Comparison of ENCODE assay signal across 7 cellular contexts in genomic region chr15:77907824-77908751, GRCh38.
DNase-seq lines count a peak whose midpoint lies in the region; ATAC-seq and TF ChIP-seq lines count a peak whose summit lies in the region.

No MANE protein-coding gene starts in this region.

- H3K9me3 ChIP-seq in heart right ventricle, result no peaks in the 10 kb centered on the region

- H3K4me1 ChIP-seq in heart right ventricle, result peaks cover 0 to 5% (median 0%) of the 10 kb centered on the region in 9 donors

- H3K9me3 Mint-ChIP-seq in activated CD8-positive, alpha-beta T cell treated with anti-CD3 and anti-CD28 coated beads for 36 hours, result no peaks in the 10 kb centered on the region

- intact Hi-C loops in activated CD8-positive, alpha-beta T cell treated with anti-CD3 and anti-CD28 coated beads for 36 hours (cut with micrococcal nuclease), result no loop called here
- intact Hi-C loops in heart right ventricle (cut with DNase I), result no loop called here

- WGBS in heart right ventricle, 2 donors, result 68 to 77% methylated on average over 28 of the region's 28 CpGs

- H3K4me1 Mint-ChIP-seq in activated CD8-positive, alpha-beta T cell treated with anti-CD3 and anti-CD28 coated beads for 36 hours (ENCODE audit: low read depth), result peaks cover 2% of the 10 kb centered on the region

- no peak overlapping the region for H3K27ac Mint-ChIP-seq in activated CD8-positive, alpha-beta T cell treated with anti-CD3 and anti-CD28 coated beads for 36 hours

- ATAC-seq in activated CD8-positive, alpha-beta T cell treated with anti-CD3 and anti-CD28 coated beads for 36 hours, result peak; percentile 77
- peak in 5 of 8 donors; percentile 27 to 71 (median 54) for ATAC-seq in heart right ventricle

- H3K27ac ChIP-seq in heart right ventricle, result peak overlapping the region in 1 of 10 donors; percentile 12

- H3K4me3 ChIP-seq in GM12865 (ENCODE audit: low read depth, low read length) (no peak overlapping the region), heart right ventricle (no peak overlapping the region)

- no peak overlapping the region for H3K4me3 Mint-ChIP-seq in activated CD8-positive, alpha-beta T cell treated with anti-CD3 and anti-CD28 coated beads for 36 hours

- H3K36me3 ChIP-seq in heart right ventricle, result no peaks in the 10 kb centered on the region

- H3K27me3 ChIP-seq in heart right ventricle, result no peaks in the 10 kb centered on the region

- POLR2A ChIA-PET in activated CD8-positive, alpha-beta T cell treated with anti-CD3 and anti-CD28 coated beads for 36 hours (lab: Charles Lee), result no interaction called here

- no peaks in the 10 kb centered on the region for H3K36me3 Mint-ChIP-seq in activated CD8-positive, alpha-beta T cell treated with anti-CD3 and anti-CD28 coated beads for 36 hours (ENCODE audit: low read depth)

- CTCF ChIA-PET in activated CD8-positive, alpha-beta T cell treated with anti-CD3 and anti-CD28 coated beads for 36 hours (lab: Charles Lee), result interaction anchor here (1.0 to 3.9 kb wide), 3 partner anchors 15 to 200 kb away, joined by 3 to 14 read pairs (median 4); no protein-coding TSS in a partner anchor

- peak; percentile 50 for TF ChIP-seq CTCF in GM12865 (IDR thresholded peaks at IDR 0.05; ENCODE audit: insufficient read depth, low read depth, low read length, missing control alignments)
- peak; percentile 38 for TF ChIP-seq CTCF in activated CD8-positive, alpha-beta T cell treated with anti-CD3 and anti-CD28 coated beads for 36 hours (IDR thresholded peaks at IDR 0.05)
- peak in 6 of 9 donors; percentile 21 to 56 (median 38) for TF ChIP-seq CTCF in heart right ventricle (IDR thresholded peaks at IDR 0.05)

- DNase-seq in GM12865 (ENCODE audit: low read depth) (peak; percentile 61), MV-4-11 (lab: John Stamatoyannopoulos, UW) (peak; percentile 64), heart right ventricle (no peak), pons (ENCODE audit: low spot score) (no peak), NCI-H524 (lab: John Stamatoyannopoulos, UW) (no peak)
- peak; percentile 76 for DNase-seq in activated CD8-positive, alpha-beta T cell treated with anti-CD3 and anti-CD28 coated beads for 36 hours
- DNase-seq in stimulated activated CD4-positive, alpha-beta T cell treated with anti-CD3 and anti-CD28 coated beads, Interleukin-4, amount 100 ng/mL, for 24 hours, result peak; percentile 48

- H3K27me3 Mint-ChIP-seq in activated CD8-positive, alpha-beta T cell treated with anti-CD3 and anti-CD28 coated beads for 36 hours, result no peaks in the 10 kb centered on the region

Comparison
In these comparisons a context has a peak if more than half of its experiments do, and no peak if none do; other contexts are left out.
1. DNase-seq: peak in GM12865 (single experiment), MV-4-11 (single experiment), activated CD8-positive, alpha-beta T cell treated with anti-CD3 and anti-CD28 coated beads for 36 hours (single experiment) and stimulated activated CD4-positive, alpha-beta T cell treated with anti-CD3 and anti-CD28 coated beads, Interleukin-4, amount 100 ng/mL, for 24 hours (single experiment); none in heart right ventricle (0 of 2), pons (single experiment) and NCI-H524 (0 of 2).
2. Peak in every context shown above with its lines, with median percentiles within 50 percentile points of each other: CTCF ChIP-seq.